In genomic region chr20:6700563-6701328, GRCh38 we compare ENCODE assay signal across 1 cellular context.
TF ChIP-seq lines count a peak whose summit lies in the region.

No MANE protein-coding gene starts in this region.

TF ChIP-seq in GM12878, 131 proteins besides CTCF, POLR2A, EP300 and RAD21 (continued from another document):
- TF ChIP-seq BHLHE40 (IDR thresholded peaks at IDR 0.05; ENCODE audit: borderline replicate concordance in 1 of 2, low read depth in 2 of 2, low read length in 1 of 2), result peak; percentile 80 to 83
